Comparison of ENCODE assay signal across 6 cellular contexts in the genomic region with DNA sequence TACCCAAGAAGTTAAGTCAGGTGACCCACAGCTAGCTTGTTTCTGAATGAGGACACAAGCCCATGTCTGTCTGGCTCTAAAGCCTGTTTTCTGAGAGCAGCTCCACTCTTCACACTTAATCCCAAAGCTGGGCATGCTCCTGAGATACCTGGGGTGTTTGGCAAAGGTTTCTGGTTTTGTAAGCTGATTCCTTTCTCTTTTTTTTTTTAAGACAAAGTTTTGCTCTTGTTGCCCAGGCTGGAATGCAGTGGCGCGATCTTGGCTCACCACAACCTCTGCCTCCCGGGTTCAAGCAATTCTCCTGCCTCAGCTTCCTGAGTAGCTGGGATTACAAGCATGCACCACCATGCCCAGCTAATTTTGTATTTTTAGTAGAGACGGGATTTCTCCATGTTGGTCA. TPM values are rescaled to one million over a fixed set of nuclear protein-coding genes. Genes with fewer than 3 reads are reported as not detected.
"Had no signal": no experiment of that assay in that cellular context is flagged by ENCODE, and none has a peak within 500 bp of the region (broad histone marks: within the 10 kb centered on the region; RNA-seq: fewer than 3 reads in every experiment).

No MANE protein-coding gene starts in this region.

RNA-seq across cellular contexts. Expression of gene LRRN4CL, which starts 4.3 kb away (rescaled TPM):
- total RNA-seq: HT-29 had no signal
- polyA plus RNA-seq: HepG2, IgD-negative memory B cell had no signal

RNA-seq across cellular contexts. Expression of gene GNG3, which starts 13.9 kb away (rescaled TPM):
- total RNA-seq: HepG2, HT-29, HT1080, IMR-90, K562 had no signal
- polyA plus RNA-seq: HepG2, IMR-90 had no signal
